ENCODE assay signal across 8 cellular contexts in genomic region chrX:318068-318738, GRCh38. TPM values are rescaled to one million over a fixed set of nuclear protein-coding genes. Genes with fewer than 3 reads are reported as not detected.
A peak's percentile ranks its signal among the peaks of the same experiment; 100 is the strongest.
DNase-seq lines count a peak whose midpoint lies in the region; ATAC-seq and TF ChIP-seq lines count a peak whose summit lies in the region.

No MANE protein-coding gene starts in this region.

- ATAC-seq in HG03442 (IDR thresholded peaks at IDR 0.05; ENCODE audit: unreplicated experiment): peak; percentile 45

- DNase-seq in A172 (ENCODE audit: low spot score) (peak; percentile 100), ecto neural progenitor cell (ENCODE audit: low spot score) (peak; percentile 97), mesenteric fat pad (ENCODE audit: low spot score) (peak; percentile 97), Kasumi-1 (lab: John Stamatoyannopoulos, UW) (no peak)
- peak; percentile 99 for DNase-seq in activated CD4-positive, alpha-beta T cell treated with anti-CD3 and anti-CD28 coated beads for 48 hours
- peak; percentile 94 to 98 for DNase-seq in stimulated activated CD8-positive, alpha-beta memory T cell treated with anti-CD3 and anti-CD28 coated beads, Interleukin-15, amount 100 ng/mL, for 48 hours (ENCODE audit: low read depth in 2 of 2)

- TF ChIP-seq POLR2A in GM19193 (IDR thresholded peaks at IDR 0.05; ENCODE audit: extremely low read depth, insufficient read depth, insufficient read length): peak; percentile 76

RNA-seq across cellular contexts. Expression of gene GTPBP6, which starts 0.4 kb away (rescaled TPM):
- 62.6 and 67.0 TPM in 2 replicates for total RNA-seq in A172 (2014; rRNA removed; shearing (Covaris generic))
- total RNA-seq in mesenteric fat pad: 48.1 TPM

RNA-seq across cellular contexts. Expression of gene PLCXD1, which starts 37.0 kb away (rescaled TPM):
- total RNA-seq in A172 (2014; rRNA removed; shearing (Covaris generic)): 20.3 and 22.4 TPM in 2 replicates
- total RNA-seq in mesenteric fat pad: 18.1 TPM

Comparison
In these comparisons a context has a peak if more than half of its experiments do, and no peak if none do; other contexts are left out.
1. DNase-seq: peak in A172 (single experiment), activated CD4-positive, alpha-beta T cell treated with anti-CD3 and anti-CD28 coated beads for 48 hours (single experiment), ecto neural progenitor cell (single experiment), mesenteric fat pad (single experiment) and stimulated activated CD8-positive, alpha-beta memory T cell treated with anti-CD3 and anti-CD28 coated beads, Interleukin-15, amount 100 ng/mL, for 48 hours (2 of 2); none in Kasumi-1 (0 of 2).